ENCODE assay signal across 8 cellular contexts in genomic region chr11:118609380-118610219, GRCh38. TPM values are rescaled to one million over a fixed set of nuclear protein-coding genes. Genes with fewer than 3 reads are reported as not detected.
DNase-seq lines count a peak whose midpoint lies in the region; ATAC-seq and TF ChIP-seq lines count a peak whose summit lies in the region.

No MANE protein-coding gene starts in this region.

- ATAC-seq in naive B cell (ENCODE audit: low read depth in 2 of 2) = peak; percentile 3 to 6

- TF ChIP-seq CTCF in tibial artery (IDR thresholded peaks at IDR 0.05) = no peak

- H3K4me1 Mint-ChIP-seq in naive B cell = peaks cover 24 to 32% (median 31%) of the 10 kb centered on the region in 3 donors

- no peak overlapping the region for H3K27ac ChIP-seq in ectodermal cell (ENCODE audit: insufficient read depth, low read depth, low read length, poor library complexity, severe bottlenecking)
- H3K27ac ChIP-seq in tibial artery = peak overlapping the region; percentile 93

- peak in 12 of 14 donors; percentile 9 to 88 (median 64) for DNase-seq in C1 segment of cervical spinal cord (lab: John Stamatoyannopoulos, UW)
- DNase-seq in activated CD4-positive, alpha-beta T cell treated with anti-CD3 and anti-CD28 coated beads for 1 hour = peak; percentile 16
- peak; percentile 31 for DNase-seq in naive B cell
- DNase-seq in tibial artery = no peak
- no peak for DNase-seq in NCI-H1092 (lab: John Stamatoyannopoulos, UW)
- DNase-seq in NCI-H1105 treated with DMSO at 0.1 percent for 48 hours (lab: John Stamatoyannopoulos, UW) = no peak
- no peak for DNase-seq in effector CD8-positive, alpha-beta T cell (lab: John Stamatoyannopoulos, UW)

- peak overlapping the region; percentile 11 for H3K4me3 ChIP-seq in ectodermal cell (ENCODE audit: insufficient read depth, low read depth, low read length)
- peak overlapping the region; percentile 70 to 85 for H3K4me3 ChIP-seq in tibial artery

- intact Hi-C loops in tibial artery (cut with DNase I; ENCODE audit: low total_unique reads) = loop anchor here (2.0 to 5.0 kb wide), 2 partner anchors 15 to 37 kb away; partner anchors contain the start of gene ARCN1

- H3K9me3 ChIP-seq in ectodermal cell (ENCODE audit: control insufficient read depth, low read length) = no peaks in the 10 kb centered on the region
- H3K9me3 ChIP-seq in tibial artery = no peaks in the 10 kb centered on the region

- WGBS in ectodermal cell, 2 experiments = 4 to 5% methylated on average over 57 of the region's 57 CpGs

- peak overlapping the region; percentile 52 to 97 (median 90) for H3K27ac Mint-ChIP-seq in naive B cell

- no peaks in the 10 kb centered on the region for H3K36me3 ChIP-seq in ectodermal cell (ENCODE audit: control insufficient read depth, insufficient read depth, low read length)
- peaks cover 0 to 11% (median 8%) of the 10 kb centered on the region in 3 donors for H3K36me3 ChIP-seq in tibial artery

- no peaks in the 10 kb centered on the region for H3K36me3 Mint-ChIP-seq in naive B cell

- H3K27me3 ChIP-seq in ectodermal cell (ENCODE audit: control insufficient read depth, insufficient read depth, low read length, poor library complexity, severe bottlenecking) (peaks cover 64% of the 10 kb centered on the region), tibial artery (no peaks in the 10 kb centered on the region)

- H3K4me3 Mint-ChIP-seq in naive B cell = peak overlapping the region; percentile 81 to 94 (median 85)

- H3K27me3 Mint-ChIP-seq in naive B cell = peaks cover 16 to 47% (median 25%) of the 10 kb centered on the region in 3 donors

- H3K9me3 Mint-ChIP-seq in naive B cell = peaks cover 0 to 3% (median 0%) of the 10 kb centered on the region in 7 donors

- H3K4me1 ChIP-seq in ectodermal cell (ENCODE audit: control insufficient read depth, insufficient read depth, low read length) = peaks cover 74% of the 10 kb centered on the region
- peaks cover 0 to 65% (median 55%) of the 10 kb centered on the region in 4 donors for H3K4me1 ChIP-seq in tibial artery

RNA-seq across cellular contexts. Expression of gene PHLDB1, which starts 2.2 kb away (rescaled TPM):
- 106 TPM for polyA plus RNA-seq in ectodermal cell (2013, experiment 1 of 4)
- polyA plus RNA-seq in ectodermal cell (2013, experiment 2 of 4) = 108 TPM
- 87.9 TPM for polyA plus RNA-seq in ectodermal cell (2013, experiment 3 of 4)
- polyA plus RNA-seq in ectodermal cell (2013, experiment 4 of 4) = 98.6 TPM
- polyA plus RNA-seq in naive B cell (ENCODE audit: low read depth in 6 of 6) = under 1 TPM in 1 of 6 donors, not detected in 5; 0.54 TPM

RNA-seq across cellular contexts. Expression of gene ARCN1, which starts 37.4 kb away (rescaled TPM):
- polyA plus RNA-seq in ectodermal cell (2013, experiment 1 of 4) = 144 TPM
- polyA plus RNA-seq in ectodermal cell (2013, experiment 2 of 4) = 137 TPM
- 98.9 TPM for polyA plus RNA-seq in ectodermal cell (2013, experiment 3 of 4)
- 123 TPM for polyA plus RNA-seq in ectodermal cell (2013, experiment 4 of 4)
- 100 to 1,000 TPM in 5 of 6 donors, 10 to 100 TPM in 1; 97.1 to 135 (median 122) TPM for polyA plus RNA-seq in naive B cell (ENCODE audit: low read depth in 6 of 6)

RNA-seq across cellular contexts. Expression of gene IFT46, which starts 43.9 kb away (rescaled TPM):
- polyA plus RNA-seq in ectodermal cell (2013, experiment 1 of 4) = 33.8 TPM
- 34.1 TPM for polyA plus RNA-seq in ectodermal cell (2013, experiment 2 of 4)
- polyA plus RNA-seq in ectodermal cell (2013, experiment 3 of 4) = 28.7 TPM
- 34.2 TPM for polyA plus RNA-seq in ectodermal cell (2013, experiment 4 of 4)
- polyA plus RNA-seq in naive B cell (ENCODE audit: low read depth in 6 of 6) = 1 to 10 TPM; 3.5 to 9.6 (median 6.3) TPM

Comparison
In these comparisons a context has a peak if more than half of its experiments do, and no peak if none do; other contexts are left out.
1. DNase-seq: peak in C1 segment of cervical spinal cord (12 of 14), activated CD4-positive, alpha-beta T cell treated with anti-CD3 and anti-CD28 coated beads for 1 hour (single experiment) and naive B cell (single experiment); none in tibial artery (0 of 2), NCI-H1092 (single experiment), NCI-H1105 treated with DMSO at 0.1 percent for 48 hours (single experiment) and effector CD8-positive, alpha-beta T cell (single experiment).